ENCODE assay signal across 28 cellular contexts in genomic region chr9:135606885-135607259, GRCh38. TPM values are rescaled to one million over a fixed set of nuclear protein-coding genes. Genes with fewer than 3 reads are reported as not detected.
"Had no signal": no experiment of that assay in that cellular context is flagged by ENCODE, and none has a peak within 500 bp of the region (broad histone marks: within the 10 kb centered on the region; RNA-seq: fewer than 3 reads in every experiment).

No MANE protein-coding gene starts in this region.

- H3K9me3 ChIP-seq: ascending aorta, tibial nerve, uterus had no signal

- H3K4me1 ChIP-seq: ascending aorta, tibial nerve, uterus had no signal

- H3K27ac Mint-ChIP-seq: activated naive CD4-positive, alpha-beta T cell treated with anti-CD3 and anti-CD28 coated beads, Interleukin-2, amount 50 U/mL, for 72 hours; effector memory CD8-positive, alpha-beta T cell; stimulated activated naive CD8-positive, alpha-beta T cell treated with anti-CD3 and anti-CD28 coated beads, Interleukin-15, Interleukin-2, amounts not matched to agents 100 ng/mL and 50 ng/mL, for 24 hours; T-cell; T-helper 2 cell treated with Interferon-gamma antibody and Interleukin-4, amounts not matched to agents 5 μg/mL and 100 μg/mL, for 36 hours had no signal

- H3K36me3 ChIP-seq: ascending aorta, brain microvascular endothelial cell, tibial nerve, uterus had no signal

- ATAC-seq: activated naive CD4-positive, alpha-beta T cell treated with anti-CD3 and anti-CD28 coated beads, Interleukin-2, amount 50 U/mL, for 72 hours; effector memory CD8-positive, alpha-beta T cell; esophagus mucosa; left ventricle myocardium superior; T-cell had no signal

- H3K9me3 Mint-ChIP-seq: activated naive CD4-positive, alpha-beta T cell treated with anti-CD3 and anti-CD28 coated beads, Interleukin-2, amount 50 U/mL, for 72 hours; effector memory CD8-positive, alpha-beta T cell; stimulated activated naive CD8-positive, alpha-beta T cell treated with anti-CD3 and anti-CD28 coated beads, Interleukin-15, Interleukin-2, amounts not matched to agents 100 ng/mL and 50 ng/mL, for 24 hours; T-cell; T-helper 2 cell treated with Interferon-gamma antibody and Interleukin-4, amounts not matched to agents 5 μg/mL and 100 μg/mL, for 36 hours had no signal

- H3K27me3 ChIP-seq: ascending aorta, brain microvascular endothelial cell, uterus had no signal

- H3K27me3 Mint-ChIP-seq: stimulated activated naive CD8-positive, alpha-beta T cell treated with anti-CD3 and anti-CD28 coated beads, Interleukin-15, Interleukin-2, amounts not matched to agents 100 ng/mL and 50 ng/mL, for 24 hours had no signal

- H3K36me3 Mint-ChIP-seq: activated naive CD4-positive, alpha-beta T cell treated with anti-CD3 and anti-CD28 coated beads, Interleukin-2, amount 50 U/mL, for 72 hours; T-cell had no signal

- DNase-seq: activated CD4-positive, alpha-beta T cell treated with anti-CD3 and anti-CD28 coated beads, Interleukin-2, amount 50 U/mL, for 1 hour; activated CD8-positive, alpha-beta memory T cell treated with anti-CD3 and anti-CD28 coated beads for 24 hours; activated gamma-delta T cell; brain microvascular endothelial cell; central memory CD4-positive, alpha-beta T cell; effector memory CD8-positive, alpha-beta T cell; glutamatergic neuron; hippocampal formation; occipital lobe; stimulated activated CD4-positive, alpha-beta T cell treated with anti-CD3 and anti-CD28 coated beads, Interleukin-4, amount 100 ng/mL, for 1 hour had no signal

- H3K27ac ChIP-seq: ascending aorta, brain microvascular endothelial cell, dorsolateral prefrontal cortex, tibial nerve, uterus, VCaP had no signal

- H3K4me3 Mint-ChIP-seq: effector memory CD8-positive, alpha-beta T cell; stimulated activated naive CD8-positive, alpha-beta T cell treated with anti-CD3 and anti-CD28 coated beads, Interleukin-15, Interleukin-2, amounts not matched to agents 100 ng/mL and 50 ng/mL, for 24 hours; T-cell; T-helper 2 cell treated with Interferon-gamma antibody and Interleukin-4, amounts not matched to agents 5 μg/mL and 100 μg/mL, for 36 hours had no signal

- H3K4me3 ChIP-seq: ascending aorta, dorsolateral prefrontal cortex, tibial nerve, uterus had no signal

RNA-seq across cellular contexts. Expression of gene GLT6D1, which starts 32.5 kb away (rescaled TPM):
- total RNA-seq: activated naive CD4-positive, alpha-beta T cell treated with anti-CD3 and anti-CD28 coated beads, Interleukin-2, amount 50 U/mL, for 72 hours; ascending aorta; dorsolateral prefrontal cortex; endothelial cell of umbilical vein; esophagus mucosa; frontal cortex; left ventricle myocardium superior; myocyte; occipital lobe; posterior vena cava; renal cortical epithelial cell; T-cell; tibial nerve; uterus had no signal
- polyA plus RNA-seq: adipose tissue, endothelial cell of umbilical vein, neural cell had no signal

RNA-seq across cellular contexts. Expression of gene PAEP, which starts 45.3 kb away (rescaled TPM):
- total RNA-seq: activated naive CD4-positive, alpha-beta T cell treated with anti-CD3 and anti-CD28 coated beads, Interleukin-2, amount 50 U/mL, for 72 hours; ascending aorta; dorsolateral prefrontal cortex; endothelial cell of umbilical vein; esophagus mucosa; frontal cortex; left ventricle myocardium superior; myocyte; occipital lobe; posterior vena cava; renal cortical epithelial cell; T-cell; tibial nerve; uterus had no signal
- polyA plus RNA-seq: adipose tissue, endothelial cell of umbilical vein, neural cell had no signal

RNA-seq across cellular contexts. Expression of gene LCN9, which starts 56.2 kb away (rescaled TPM):
- total RNA-seq: activated naive CD4-positive, alpha-beta T cell treated with anti-CD3 and anti-CD28 coated beads, Interleukin-2, amount 50 U/mL, for 72 hours; ascending aorta; endothelial cell of umbilical vein; esophagus mucosa; frontal cortex; left ventricle myocardium superior; myocyte; occipital lobe; posterior vena cava; renal cortical epithelial cell; T-cell; tibial nerve; uterus had no signal
- polyA plus RNA-seq: endothelial cell of umbilical vein had no signal
